In the genomic region with DNA sequence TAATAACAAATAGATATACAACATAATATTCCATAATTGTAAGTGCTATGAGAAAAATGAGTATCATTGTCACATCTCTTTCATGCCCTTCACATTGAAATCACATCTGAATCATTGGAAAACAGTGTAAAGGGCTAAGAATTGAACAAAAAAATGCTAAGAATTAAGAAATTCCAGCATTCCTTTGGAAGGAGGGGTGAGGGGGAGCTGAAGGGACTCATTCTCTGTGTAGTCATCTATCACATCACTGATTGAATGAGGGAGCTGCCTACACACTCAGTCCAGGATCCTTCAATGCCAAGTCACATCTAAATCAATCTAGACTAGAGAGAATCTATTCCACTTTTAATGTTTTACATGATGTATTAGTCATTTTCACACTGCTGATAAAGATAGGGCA, we compare ENCODE assay signal across 31 cellular contexts.
"Had no signal": no experiment of that assay in that cellular context is flagged by ENCODE, and none has a peak within 500 bp of the region (broad histone marks: within the 10 kb centered on the region; RNA-seq: fewer than 3 reads in every experiment).

No MANE protein-coding gene starts in this region.

- H3K27me3 Mint-ChIP-seq: activated CD8-positive, alpha-beta memory T cell treated with anti-CD3 and anti-CD28 coated beads, Interleukin-2, amount 10 ng/mL, durations not matched to agents 7 days and 5 days; activated naive CD4-positive, alpha-beta T cell treated with anti-CD3 and anti-CD28 coated beads, Interleukin-2, amount 50 U/mL, for 24 hours; activated T-cell treated with anti-CD3 and anti-CD28 coated beads, Interleukin-2, amount 50 U/mL, for 24 hours had no signal

- H3K36me3 ChIP-seq: ascending aorta, MG63, Peyer's patch, SJCRH30 had no signal

- ATAC-seq: activated CD4-positive, CD25-positive, alpha-beta regulatory T cell treated with anti-CD3 and anti-CD28 coated beads, Interleukin-2, amount 50 U/mL, for 24 hours; activated CD8-positive, alpha-beta memory T cell treated with anti-CD3 and anti-CD28 coated beads, Interleukin-2, amount 10 ng/mL, durations not matched to agents 7 days and 5 days; SK-N-SH treated with all-trans-retinoic acid at 6 μM for 48 hours had no signal

- H3K4me1 Mint-ChIP-seq: activated CD8-positive, alpha-beta memory T cell treated with anti-CD3 and anti-CD28 coated beads, Interleukin-2, amount 10 ng/mL, durations not matched to agents 7 days and 5 days; activated naive CD4-positive, alpha-beta T cell treated with anti-CD3 and anti-CD28 coated beads, Interleukin-2, amount 50 U/mL, for 24 hours had no signal

- H3K27ac ChIP-seq: ascending aorta, Peyer's patch, RWPE1, SJCRH30 had no signal

- H3K9me3 ChIP-seq: ascending aorta had no signal

- H3K36me3 Mint-ChIP-seq: activated CD8-positive, alpha-beta memory T cell treated with anti-CD3 and anti-CD28 coated beads, Interleukin-2, amount 10 ng/mL, durations not matched to agents 7 days and 5 days had no signal

- H3K4me1 ChIP-seq: ascending aorta, Peyer's patch, SJCRH30 had no signal

- DNase-seq: activated CD4-positive, alpha-beta T cell treated with anti-CD3 and anti-CD28 coated beads for 4 hours; activated CD4-positive, alpha-beta T cell treated with anti-CD3 and anti-CD28 coated beads, Interleukin-2, amount 50 U/mL, for 4 hours; activated CD8-positive, alpha-beta memory T cell treated with anti-CD3 and anti-CD28 coated beads, Interleukin-2, amount 10 ng/mL, durations not matched to agents 7 days and 5 days; activated effector memory CD4-positive, alpha-beta T cell treated with Interleukin-2 at 50 U/mL for 16 hours; activated naive CD4-positive, alpha-beta T cell; activated T-cell treated with anti-CD3 and anti-CD28 coated beads, Interleukin-2, amount 50 U/mL, for 24 hours; amniotic stem cell; MG63; MV-4-11; NCI-H1092 treated with DMSO at 0.1 percent for 48 hours; NCI-H1417 treated with DMSO at 0.1 percent for 48 hours; NCI-H1694; NCI-H2029; NCI-H2107; NCI-H2171 treated with DMSO at 0.1 percent for 48 hours; NCI-H345; NCI-H510A treated with DMSO at 0.1 percent for 48 hours; NCI-H69; NK-92 treated with Interleukin-12 subunit alpha and Interleukin-12 subunit beta, amount 100 ng/mL, for 24 hours; OCI-M1; Peyer's patch; Right ventricle myocardium superior; SJCRH30; SW 1271 had no signal

- H3K4me3 Mint-ChIP-seq: activated CD8-positive, alpha-beta memory T cell treated with anti-CD3 and anti-CD28 coated beads, Interleukin-2, amount 10 ng/mL, durations not matched to agents 7 days and 5 days; activated naive CD4-positive, alpha-beta T cell treated with anti-CD3 and anti-CD28 coated beads, Interleukin-2, amount 50 U/mL, for 24 hours; activated T-cell treated with anti-CD3 and anti-CD28 coated beads, Interleukin-2, amount 50 U/mL, for 24 hours; activated T-helper 1 cell treated with anti-CD3 and anti-CD28 coated beads, Interleukin-12 subunit alpha, Interleukin-12 subunit beta, Interleukin-2, Interleukin-4 antibody, amounts not matched to agents 30 ng/mL and 10 ng/mL and 1 ng/mL, durations not matched to agents 14 hours and 24 hours and 36 hours; T-helper 2 cell treated with Interferon-gamma antibody and Interleukin-4, amounts not matched to agents 5 μg/mL and 100 μg/mL, for 36 hours had no signal

- H3K27ac Mint-ChIP-seq: activated CD8-positive, alpha-beta memory T cell treated with anti-CD3 and anti-CD28 coated beads, Interleukin-2, amount 10 ng/mL, durations not matched to agents 7 days and 5 days; activated naive CD4-positive, alpha-beta T cell treated with anti-CD3 and anti-CD28 coated beads, Interleukin-2, amount 50 U/mL, for 24 hours; activated T-cell treated with anti-CD3 and anti-CD28 coated beads, Interleukin-2, amount 50 U/mL, for 24 hours; activated T-helper 1 cell treated with anti-CD3 and anti-CD28 coated beads, Interleukin-12 subunit alpha, Interleukin-12 subunit beta, Interleukin-2, Interleukin-4 antibody, amounts not matched to agents 30 ng/mL and 10 ng/mL and 1 ng/mL, durations not matched to agents 14 hours and 24 hours and 36 hours; T-helper 2 cell treated with Interferon-gamma antibody and Interleukin-4, amounts not matched to agents 5 μg/mL and 100 μg/mL, for 36 hours had no signal

- H3K4me3 ChIP-seq: ascending aorta, MG63, Peyer's patch, SJCRH30 had no signal

- H3K27me3 ChIP-seq: ascending aorta, MG63, Peyer's patch, SJCRH30 had no signal
